23 cellular contexts compared by ENCODE assay signal in genomic region chr16:74888888-74889287, GRCh38.
A peak's percentile ranks its signal among the peaks of the same experiment; 100 is the strongest.
DNase-seq lines count a peak whose midpoint lies in the region; ATAC-seq and TF ChIP-seq lines count a peak whose summit lies in the region.
"Had no signal": no experiment of that assay in that cellular context is flagged by ENCODE, and none has a peak within 500 bp of the region (broad histone marks: within the 10 kb centered on the region; RNA-seq: fewer than 3 reads in every experiment).

No MANE protein-coding gene starts in this region.

- ATAC-seq in activated CD4-positive, alpha-beta T cell treated with anti-CD3 and anti-CD28 coated beads for 36 hours, result no peak
- peak; percentile 38 for ATAC-seq in activated T-helper 17 cell treated with anti-CD3 and anti-CD28 coated beads, Interleukin-2, amount 50 U/mL, for 72 hours (replicated peaks)
- ATAC-seq in stimulated activated effector memory CD8-positive, alpha-beta T cell treated with anti-CD3 and anti-CD28 coated beads, Interleukin-12 subunit alpha, Interleukin-12 subunit beta, amount 100 ng/mL, for 72 hours, result peak; percentile 51
- ATAC-seq in upper lobe of right lung, result no peak
- ATAC-seq: HCT116 had no signal

- H3K27ac Mint-ChIP-seq in activated CD4-positive, alpha-beta T cell treated with anti-CD3 and anti-CD28 coated beads for 36 hours, result peak overlapping the region; percentile 34
- no peak overlapping the region for H3K27ac Mint-ChIP-seq in activated CD4-positive, alpha-beta T cell treated with anti-CD3 and anti-CD28 coated beads, Interleukin-2, amount 10 ng/mL, durations not matched to agents 24 days and 14 days
- peak overlapping the region in 7 of 8 donors; percentile 87 to 95 (median 92) for H3K27ac Mint-ChIP-seq in CD8-positive, alpha-beta memory T cell
- peak overlapping the region; percentile 88 for H3K27ac Mint-ChIP-seq in activated T-helper 17 cell treated with anti-CD3 and anti-CD28 coated beads, Interleukin-2, amount 50 U/mL, for 72 hours
- peak overlapping the region; percentile 96 for H3K27ac Mint-ChIP-seq in stimulated activated effector memory CD8-positive, alpha-beta T cell treated with anti-CD3 and anti-CD28 coated beads, Interleukin-12 subunit alpha, Interleukin-12 subunit beta, amount 100 ng/mL, for 72 hours

- no peak overlapping the region for H3K4me3 ChIP-seq in CD8-positive, alpha-beta memory T cell (ENCODE audit: low read length)
- H3K4me3 ChIP-seq in upper lobe of right lung, result no peak overlapping the region
- H3K4me3 ChIP-seq: BLaER1 treated with 17β-estradiol and CSF1 and Interleukin-3, amounts not matched to agents 10 nM and 100 nM; SJSA1 had no signal

- no peaks in the 10 kb centered on the region for H3K9me3 ChIP-seq in CD8-positive, alpha-beta memory T cell (ENCODE audit: low read length)
- H3K9me3 ChIP-seq in upper lobe of right lung, result no peaks in the 10 kb centered on the region
- H3K9me3 ChIP-seq: BLaER1 treated with 17β-estradiol and CSF1 and Interleukin-3, amounts not matched to agents 10 nM and 100 nM; SJSA1 had no signal

- no peak overlapping the region for H3K4me3 Mint-ChIP-seq in activated CD4-positive, alpha-beta T cell treated with anti-CD3 and anti-CD28 coated beads for 36 hours
- H3K4me3 Mint-ChIP-seq in activated CD4-positive, alpha-beta T cell treated with anti-CD3 and anti-CD28 coated beads, Interleukin-2, amount 10 ng/mL, durations not matched to agents 24 days and 14 days, result no peak overlapping the region
- H3K4me3 Mint-ChIP-seq in CD8-positive, alpha-beta memory T cell, result peak overlapping the region in 5 of 7 donors; percentile 18 to 77 (median 57)
- H3K4me3 Mint-ChIP-seq in activated T-helper 17 cell treated with anti-CD3 and anti-CD28 coated beads, Interleukin-2, amount 50 U/mL, for 72 hours, result peak overlapping the region; percentile 78
- peak overlapping the region; percentile 57 for H3K4me3 Mint-ChIP-seq in stimulated activated effector memory CD8-positive, alpha-beta T cell treated with anti-CD3 and anti-CD28 coated beads, Interleukin-12 subunit alpha, Interleukin-12 subunit beta, amount 100 ng/mL, for 72 hours

- H3K27me3 ChIP-seq in CD8-positive, alpha-beta memory T cell (ENCODE audit: insufficient read depth, low read length, poor library complexity, severe bottlenecking), result no peaks in the 10 kb centered on the region
- no peaks in the 10 kb centered on the region for H3K27me3 ChIP-seq in upper lobe of right lung
- H3K27me3 ChIP-seq: BLaER1 treated with 17β-estradiol and CSF1 and Interleukin-3, amounts not matched to agents 10 nM and 100 nM; SJSA1 had no signal

- H3K36me3 ChIP-seq in CD8-positive, alpha-beta memory T cell (ENCODE audit: insufficient read depth, low read length), result peaks cover 12% of the 10 kb centered on the region
- peaks cover 87% of the 10 kb centered on the region for H3K36me3 ChIP-seq in upper lobe of right lung

- peaks cover 50% of the 10 kb centered on the region for H3K36me3 Mint-ChIP-seq in activated CD4-positive, alpha-beta T cell treated with anti-CD3 and anti-CD28 coated beads for 36 hours (ENCODE audit: low read depth)
- peaks cover 68% of the 10 kb centered on the region for H3K36me3 Mint-ChIP-seq in activated CD4-positive, alpha-beta T cell treated with anti-CD3 and anti-CD28 coated beads, Interleukin-2, amount 10 ng/mL, durations not matched to agents 24 days and 14 days (ENCODE audit: low read depth)
- H3K36me3 Mint-ChIP-seq in CD8-positive, alpha-beta memory T cell, result peaks cover 46 to 90% (median 48%) of the 10 kb centered on the region in 3 donors
- peaks cover 100% of the 10 kb centered on the region for H3K36me3 Mint-ChIP-seq in activated T-helper 17 cell treated with anti-CD3 and anti-CD28 coated beads, Interleukin-2, amount 50 U/mL, for 72 hours (ENCODE audit: low read depth)
- peaks cover 100% of the 10 kb centered on the region for H3K36me3 Mint-ChIP-seq in stimulated activated effector memory CD8-positive, alpha-beta T cell treated with anti-CD3 and anti-CD28 coated beads, Interleukin-12 subunit alpha, Interleukin-12 subunit beta, amount 100 ng/mL, for 72 hours

- no peaks in the 10 kb centered on the region for H3K9me3 Mint-ChIP-seq in activated CD4-positive, alpha-beta T cell treated with anti-CD3 and anti-CD28 coated beads for 36 hours (ENCODE audit: low read depth)
- no peaks in the 10 kb centered on the region for H3K9me3 Mint-ChIP-seq in activated CD4-positive, alpha-beta T cell treated with anti-CD3 and anti-CD28 coated beads, Interleukin-2, amount 10 ng/mL, durations not matched to agents 24 days and 14 days
- peaks cover 0 to 3% (median 0%) of the 10 kb centered on the region in 5 donors for H3K9me3 Mint-ChIP-seq in CD8-positive, alpha-beta memory T cell
- H3K9me3 Mint-ChIP-seq in activated T-helper 17 cell treated with anti-CD3 and anti-CD28 coated beads, Interleukin-2, amount 50 U/mL, for 72 hours, result peaks cover 3% of the 10 kb centered on the region
- no peaks in the 10 kb centered on the region for H3K9me3 Mint-ChIP-seq in stimulated activated effector memory CD8-positive, alpha-beta T cell treated with anti-CD3 and anti-CD28 coated beads, Interleukin-12 subunit alpha, Interleukin-12 subunit beta, amount 100 ng/mL, for 72 hours

- POLR2A ChIA-PET in activated CD4-positive, alpha-beta T cell treated with anti-CD3 and anti-CD28 coated beads for 36 hours (lab: Charles Lee), result no interaction called here
- POLR2A ChIA-PET in CD8-positive, alpha-beta memory T cell (lab: Charles Lee), result no interaction called here

- H3K4me1 Mint-ChIP-seq in activated CD4-positive, alpha-beta T cell treated with anti-CD3 and anti-CD28 coated beads for 36 hours, result peaks cover 3% of the 10 kb centered on the region
- H3K4me1 Mint-ChIP-seq in activated CD4-positive, alpha-beta T cell treated with anti-CD3 and anti-CD28 coated beads, Interleukin-2, amount 10 ng/mL, durations not matched to agents 24 days and 14 days, result peaks cover 2% of the 10 kb centered on the region
- H3K4me1 Mint-ChIP-seq in CD8-positive, alpha-beta memory T cell, result peaks cover 8 to 31% (median 17%) of the 10 kb centered on the region in 3 donors
- peaks cover 43% of the 10 kb centered on the region for H3K4me1 Mint-ChIP-seq in activated T-helper 17 cell treated with anti-CD3 and anti-CD28 coated beads, Interleukin-2, amount 50 U/mL, for 72 hours
- peaks cover 46% of the 10 kb centered on the region for H3K4me1 Mint-ChIP-seq in stimulated activated effector memory CD8-positive, alpha-beta T cell treated with anti-CD3 and anti-CD28 coated beads, Interleukin-12 subunit alpha, Interleukin-12 subunit beta, amount 100 ng/mL, for 72 hours

- H3K27me3 Mint-ChIP-seq in activated CD4-positive, alpha-beta T cell treated with anti-CD3 and anti-CD28 coated beads for 36 hours, result no peaks in the 10 kb centered on the region
- H3K27me3 Mint-ChIP-seq in activated CD4-positive, alpha-beta T cell treated with anti-CD3 and anti-CD28 coated beads, Interleukin-2, amount 10 ng/mL, durations not matched to agents 24 days and 14 days, result no peaks in the 10 kb centered on the region
- H3K27me3 Mint-ChIP-seq in CD8-positive, alpha-beta memory T cell, result no peaks in the 10 kb centered on the region
- no peaks in the 10 kb centered on the region for H3K27me3 Mint-ChIP-seq in activated T-helper 17 cell treated with anti-CD3 and anti-CD28 coated beads, Interleukin-2, amount 50 U/mL, for 72 hours

- H3K4me1 ChIP-seq in CD8-positive, alpha-beta memory T cell (ENCODE audit: insufficient read depth, low read length), result no peaks in the 10 kb centered on the region
- H3K4me1 ChIP-seq in upper lobe of right lung, result no peaks in the 10 kb centered on the region
- H3K4me1 ChIP-seq: SJSA1 had no signal

- intact Hi-C loops in activated CD4-positive, alpha-beta T cell treated with anti-CD3 and anti-CD28 coated beads for 36 hours (cut with DNase I, micrococcal nuclease), result no loop called here
- intact Hi-C loops in activated CD4-positive, alpha-beta T cell treated with anti-CD3 and anti-CD28 coated beads, Interleukin-2, amount 10 ng/mL, durations not matched to agents 24 days and 14 days (cut with micrococcal nuclease), result no loop called here
- intact Hi-C loops in upper lobe of right lung (cut with DNase I), result no loop called here

- CTCF ChIA-PET in activated CD4-positive, alpha-beta T cell treated with anti-CD3 and anti-CD28 coated beads for 36 hours (lab: Charles Lee), result interaction anchor here (1.9 kb wide), 1 partner anchor 11 kb away, joined by 5 read pairs; no protein-coding TSS in a partner anchor
- CTCF ChIA-PET in CD8-positive, alpha-beta memory T cell (lab: Charles Lee), result no interaction called here

- DNase-seq in activated CD4-positive, alpha-beta T cell treated with anti-CD3 and anti-CD28 coated beads for 36 hours, result no peak
- DNase-seq in activated CD4-positive, alpha-beta T cell treated with anti-CD3 and anti-CD28 coated beads, Interleukin-2, amount 10 ng/mL, durations not matched to agents 24 days and 14 days, result no peak
- peak in 1 of 5 donors; percentile 9 for DNase-seq in CD8-positive, alpha-beta memory T cell
- DNase-seq in stimulated activated effector memory CD8-positive, alpha-beta T cell treated with anti-CD3 and anti-CD28 coated beads, Interleukin-12 subunit alpha, Interleukin-12 subunit beta, amount 100 ng/mL, for 72 hours (ENCODE audit: low spot score in 2 of 2), result no peak
- DNase-seq in upper lobe of right lung (no peak), foreskin melanocyte (no peak)
- no peak for DNase-seq in stimulated activated CD4-positive, alpha-beta T cell treated with anti-CD3 and anti-CD28 coated beads, Interleukin-1b, Interleukin-23, amount 100 ng/mL, for 48 hours
- DNase-seq: ACHN; EL; GF-D8; IMR-90; MV-4-11; NCI-H1105 treated with DMSO at 0.1 percent for 48 hours; NCI-H2029 treated with DMSO at 0.1 percent for 48 hours; NCI-H226; NCI-H510A treated with DMSO at 0.1 percent for 48 hours; NCI-H774; NK-92 treated with Interleukin-12 subunit alpha and Interleukin-12 subunit beta, amount 100 ng/mL, for 24 hours had no signal

- TF ChIP-seq CTCF in upper lobe of right lung (IDR thresholded peaks at IDR 0.05), result no peak

- no peak overlapping the region for H3K27ac ChIP-seq in CD8-positive, alpha-beta memory T cell (ENCODE audit: low read depth, low read length)
- no peak overlapping the region for H3K27ac ChIP-seq in upper lobe of right lung
- H3K27ac ChIP-seq: 22Rv1; BLaER1 treated with 17β-estradiol and CSF1 and Interleukin-3, amounts not matched to agents 10 nM and 100 nM; SJSA1 had no signal

Comparison
In these comparisons a context has a peak if more than half of its experiments do, and no peak if none do; other contexts are left out.
1. ATAC-seq: peak in activated T-helper 17 cell treated with anti-CD3 and anti-CD28 coated beads, Interleukin-2, amount 50 U/mL, for 72 hours (single experiment) and stimulated activated effector memory CD8-positive, alpha-beta T cell treated with anti-CD3 and anti-CD28 coated beads, Interleukin-12 subunit alpha, Interleukin-12 subunit beta, amount 100 ng/mL, for 72 hours (single experiment); none in activated CD4-positive, alpha-beta T cell treated with anti-CD3 and anti-CD28 coated beads for 36 hours (single experiment) and upper lobe of right lung (single experiment).
2. H3K4me3 Mint-ChIP-seq: peak in CD8-positive, alpha-beta memory T cell (5 of 7), activated T-helper 17 cell treated with anti-CD3 and anti-CD28 coated beads, Interleukin-2, amount 50 U/mL, for 72 hours (single experiment) and stimulated activated effector memory CD8-positive, alpha-beta T cell treated with anti-CD3 and anti-CD28 coated beads, Interleukin-12 subunit alpha, Interleukin-12 subunit beta, amount 100 ng/mL, for 72 hours (single experiment); none in activated CD4-positive, alpha-beta T cell treated with anti-CD3 and anti-CD28 coated beads for 36 hours (single experiment) and activated CD4-positive, alpha-beta T cell treated with anti-CD3 and anti-CD28 coated beads, Interleukin-2, amount 10 ng/mL, durations not matched to agents 24 days and 14 days (single experiment).